1 cellular context compared by ENCODE assay signal in the genomic region with DNA sequence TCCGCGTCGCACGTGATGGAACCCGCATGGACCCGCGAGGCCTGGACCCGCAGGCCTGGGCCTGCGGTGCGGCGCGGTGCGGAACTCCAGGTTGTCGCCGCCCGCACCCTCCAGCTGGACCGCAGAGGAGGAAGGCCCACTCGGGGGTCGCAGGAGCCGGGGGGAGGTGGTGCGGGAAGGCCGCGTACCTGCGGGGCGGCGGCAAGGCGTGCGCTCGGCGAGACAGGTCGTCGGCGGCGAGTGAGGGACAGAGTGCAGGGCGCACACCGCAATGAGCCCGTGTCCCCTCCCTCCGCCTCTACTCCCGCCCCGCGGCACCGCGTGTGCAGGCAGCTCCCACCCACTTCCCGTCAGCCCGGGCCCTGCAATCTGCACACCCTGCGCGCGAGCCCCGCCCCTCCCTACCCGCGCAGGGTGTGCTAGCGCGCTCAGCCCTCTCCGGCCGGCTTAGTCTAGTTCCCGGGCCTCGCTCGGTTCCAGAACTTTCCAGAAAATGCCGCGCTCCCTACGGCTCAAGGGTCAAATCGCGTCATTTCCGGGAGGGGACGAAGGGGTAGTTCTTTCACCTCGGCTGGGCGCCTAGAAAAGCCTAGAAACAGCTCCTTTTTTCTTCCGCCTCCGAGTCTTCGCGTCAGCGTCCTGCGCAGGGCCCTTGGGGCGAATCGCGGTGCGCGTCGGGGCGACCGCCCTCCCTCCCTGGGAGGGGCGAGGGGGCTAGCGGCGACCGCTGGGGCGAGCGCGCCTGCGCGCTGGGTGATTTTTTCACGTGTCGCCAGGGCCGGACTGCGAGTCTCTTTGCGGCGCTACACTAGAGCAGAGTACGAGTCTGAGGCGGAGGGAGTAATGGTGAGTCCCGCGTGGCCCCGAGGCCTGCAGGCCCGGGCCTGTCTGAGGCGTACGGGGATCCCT.
TF ChIP-seq lines count a peak whose summit lies in the region.

A gene (minus strand): TSS at position 247 of the 909 bp plus-strand sequence. CDS start 992 bp downstream, outside the sequence.
A gene (plus strand): TSS at position 786 of the 909 bp plus-strand sequence. CDS start 58 bp downstream, at position 844.

TF ChIP-seq in HepG2, 621 proteins besides CTCF, POLR2A, EP300 and RAD21 (continued from another document and continues in another):
- TF ChIP-seq, protein P1, sequence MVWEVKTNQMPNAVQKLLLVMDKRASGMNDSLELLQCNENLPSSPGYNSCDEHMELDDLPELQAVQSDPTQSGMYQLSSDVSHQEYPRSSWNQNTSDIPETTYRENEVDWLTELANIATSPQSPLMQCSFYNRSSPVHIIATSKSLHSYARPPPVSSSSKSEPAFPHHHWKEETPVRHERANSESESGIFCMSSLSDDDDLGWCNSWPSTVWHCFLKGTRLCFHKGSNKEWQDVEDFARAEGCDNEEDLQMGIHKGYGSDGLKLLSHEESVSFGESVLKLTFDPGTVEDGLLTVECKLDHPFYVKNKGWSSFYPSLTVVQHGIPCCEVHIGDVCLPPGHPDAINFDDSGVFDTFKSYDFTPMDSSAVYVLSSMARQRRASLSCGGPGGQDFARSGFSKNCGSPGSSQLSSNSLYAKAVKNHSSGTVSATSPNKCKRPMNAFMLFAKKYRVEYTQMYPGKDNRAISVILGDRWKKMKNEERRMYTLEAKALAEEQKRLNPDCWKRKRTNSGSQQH (CRISPR knock-in tag; IDR thresholded peaks at IDR 0.05; ENCODE audit: low read depth) = 0 out of 2 replicates have a peak, but pooled peaks have one; percentile 90
- TF ChIP-seq U2AF2 (IDR thresholded peaks at IDR 0.05; ENCODE audit: low read depth, low read length) (no peak), ZZZ3 (CRISPR knock-in tag; IDR thresholded peaks at IDR 0.05; ENCODE audit: borderline replicate concordance) (peak; percentile 96), ZMYM2 (CRISPR knock-in tag; IDR thresholded peaks at IDR 0.05) (peak; percentile 25; the same call in 1 of the 2 replicates), ZNF251 (CRISPR knock-in tag; IDR thresholded peaks at IDR 0.05) (no peak; the same call in 1 of the 2 replicates), FOXK1 (CRISPR knock-in tag; IDR thresholded peaks at IDR 0.05; ENCODE audit: borderline replicate concordance, low read depth) (peak; percentile 67), ZEB1 (IDR thresholded peaks at IDR 0.05; ENCODE audit: insufficient replicate concordance, low read depth) (peak; percentile 73), NR1H2 (CRISPR knock-in tag; IDR thresholded peaks at IDR 0.05; ENCODE audit: borderline replicate concordance, low read depth) (peak; percentile 93; the same call in 1 of the 2 replicates), ISX (CRISPR knock-in tag; conservative IDR thresholded peaks at IDR 0.05) (no peak), NR2F2 (IDR thresholded peaks at IDR 0.05; ENCODE audit: borderline replicate concordance, low read depth) (peak; percentile 86; the same call in 1 of the 2 replicates), RBM22 (optimal IDR thresholded peaks at IDR 0.05; ENCODE audit: low read length) (no peak), SRY (CRISPR knock-in tag; IDR thresholded peaks at IDR 0.05) (peak; percentile 97), SNAPC2 (CRISPR knock-in tag; IDR thresholded peaks at IDR 0.05) (peak; percentile 61), ATRX (CRISPR knock-in tag; IDR thresholded peaks at IDR 0.05; ENCODE audit: borderline replicate concordance) (peak; percentile 13; the same call in 1 of the 2 replicates), RFX3 (CRISPR knock-in tag; IDR thresholded peaks at IDR 0.05) (no peak; the same call in 1 of the 2 replicates), STAG1 (CRISPR knock-in tag; IDR thresholded peaks at IDR 0.05) (no peak; the same call in 1 of the 2 replicates), ZNF766 (CRISPR knock-in tag; IDR thresholded peaks at IDR 0.05; ENCODE audit: borderline replicate concordance) (peak; percentile 97; the same call in 1 of the 2 replicates), GATAD1 (CRISPR knock-in tag; IDR thresholded peaks at IDR 0.05) (peak; percentile 82), ATF7 (IDR thresholded peaks at IDR 0.05) (peak; percentile 87), ATF7 (CRISPR knock-in tag; IDR thresholded peaks at IDR 0.05) (peak; percentile 96), PCBP1 (IDR thresholded peaks at IDR 0.05; ENCODE audit: borderline replicate concordance, low read depth, low read length) (peak; percentile 98), ZIK1 (CRISPR knock-in tag; IDR thresholded peaks at IDR 0.05; ENCODE audit: borderline replicate concordance, low read depth) (peak; percentile 98), NCOR1 (IDR thresholded peaks at IDR 0.05; ENCODE audit: borderline replicate concordance, low read length) (peak; percentile 80; the same call in 1 of the 2 replicates), ZNF264 (CRISPR knock-in tag; IDR thresholded peaks at IDR 0.05) (peak; percentile 38), HNRNPUL1 (IDR thresholded peaks at IDR 0.05; ENCODE audit: low read depth, low read length) (peak; percentile 88), ZMYM3 (CRISPR knock-in tag; IDR thresholded peaks at IDR 0.05) (0 out of 2 replicates have a peak, but pooled peaks have one; percentile 22), TBL1XR1 (IDR thresholded peaks at IDR 0.05; ENCODE audit: borderline replicate concordance, low read length, partially characterized antibody) (no peak), ZNF564 (CRISPR knock-in tag; IDR thresholded peaks at IDR 0.05) (peak; percentile 92), SP140L (CRISPR knock-in tag; IDR thresholded peaks at IDR 0.05; ENCODE audit: borderline replicate concordance) (peak; percentile 58; the same call in 1 of the 2 replicates), NFIC (IDR thresholded peaks at IDR 0.05; ENCODE audit: low read length) (peak; percentile 86; the same call in 1 of the 2 replicates)
- TF ChIP-seq, protein P2, sequence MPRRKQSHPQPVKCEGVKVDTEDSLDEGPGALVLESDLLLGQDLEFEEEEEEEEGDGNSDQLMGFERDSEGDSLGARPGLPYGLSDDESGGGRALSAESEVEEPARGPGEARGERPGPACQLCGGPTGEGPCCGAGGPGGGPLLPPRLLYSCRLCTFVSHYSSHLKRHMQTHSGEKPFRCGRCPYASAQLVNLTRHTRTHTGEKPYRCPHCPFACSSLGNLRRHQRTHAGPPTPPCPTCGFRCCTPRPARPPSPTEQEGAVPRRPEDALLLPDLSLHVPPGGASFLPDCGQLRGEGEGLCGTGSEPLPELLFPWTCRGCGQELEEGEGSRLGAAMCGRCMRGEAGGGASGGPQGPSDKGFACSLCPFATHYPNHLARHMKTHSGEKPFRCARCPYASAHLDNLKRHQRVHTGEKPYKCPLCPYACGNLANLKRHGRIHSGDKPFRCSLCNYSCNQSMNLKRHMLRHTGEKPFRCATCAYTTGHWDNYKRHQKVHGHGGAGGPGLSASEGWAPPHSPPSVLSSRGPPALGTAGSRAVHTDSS (CRISPR knock-in tag; conservative IDR thresholded peaks at IDR 0.05) = peak; percentile 80; the same call in 1 of the 2 replicates
- TF ChIP-seq, protein P3, sequence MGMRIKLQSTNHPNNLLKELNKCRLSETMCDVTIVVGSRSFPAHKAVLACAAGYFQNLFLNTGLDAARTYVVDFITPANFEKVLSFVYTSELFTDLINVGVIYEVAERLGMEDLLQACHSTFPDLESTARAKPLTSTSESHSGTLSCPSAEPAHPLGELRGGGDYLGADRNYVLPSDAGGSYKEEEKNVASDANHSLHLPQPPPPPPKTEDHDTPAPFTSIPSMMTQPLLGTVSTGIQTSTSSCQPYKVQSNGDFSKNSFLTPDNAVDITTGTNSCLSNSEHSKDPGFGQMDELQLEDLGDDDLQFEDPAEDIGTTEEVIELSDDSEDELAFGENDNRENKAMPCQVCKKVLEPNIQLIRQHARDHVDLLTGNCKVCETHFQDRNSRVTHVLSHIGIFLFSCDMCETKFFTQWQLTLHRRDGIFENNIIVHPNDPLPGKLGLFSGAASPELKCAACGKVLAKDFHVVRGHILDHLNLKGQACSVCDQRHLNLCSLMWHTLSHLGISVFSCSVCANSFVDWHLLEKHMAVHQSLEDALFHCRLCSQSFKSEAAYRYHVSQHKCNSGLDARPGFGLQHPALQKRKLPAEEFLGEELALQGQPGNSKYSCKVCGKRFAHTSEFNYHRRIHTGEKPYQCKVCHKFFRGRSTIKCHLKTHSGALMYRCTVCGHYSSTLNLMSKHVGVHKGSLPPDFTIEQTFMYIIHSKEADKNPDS (CRISPR knock-in tag; IDR thresholded peaks at IDR 0.05) = 0 out of 2 replicates have a peak, but pooled peaks have one; percentile 16
- TF ChIP-seq, protein P4, sequence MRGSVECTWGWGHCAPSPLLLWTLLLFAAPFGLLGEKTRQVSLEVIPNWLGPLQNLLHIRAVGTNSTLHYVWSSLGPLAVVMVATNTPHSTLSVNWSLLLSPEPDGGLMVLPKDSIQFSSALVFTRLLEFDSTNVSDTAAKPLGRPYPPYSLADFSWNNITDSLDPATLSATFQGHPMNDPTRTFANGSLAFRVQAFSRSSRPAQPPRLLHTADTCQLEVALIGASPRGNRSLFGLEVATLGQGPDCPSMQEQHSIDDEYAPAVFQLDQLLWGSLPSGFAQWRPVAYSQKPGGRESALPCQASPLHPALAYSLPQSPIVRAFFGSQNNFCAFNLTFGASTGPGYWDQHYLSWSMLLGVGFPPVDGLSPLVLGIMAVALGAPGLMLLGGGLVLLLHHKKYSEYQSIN (CRISPR knock-in tag; IDR thresholded peaks at IDR 0.05; ENCODE audit: borderline replicate concordance) = peak; percentile 96; the same call in 1 of the 2 replicates
- TF ChIP-seq, protein P5, sequence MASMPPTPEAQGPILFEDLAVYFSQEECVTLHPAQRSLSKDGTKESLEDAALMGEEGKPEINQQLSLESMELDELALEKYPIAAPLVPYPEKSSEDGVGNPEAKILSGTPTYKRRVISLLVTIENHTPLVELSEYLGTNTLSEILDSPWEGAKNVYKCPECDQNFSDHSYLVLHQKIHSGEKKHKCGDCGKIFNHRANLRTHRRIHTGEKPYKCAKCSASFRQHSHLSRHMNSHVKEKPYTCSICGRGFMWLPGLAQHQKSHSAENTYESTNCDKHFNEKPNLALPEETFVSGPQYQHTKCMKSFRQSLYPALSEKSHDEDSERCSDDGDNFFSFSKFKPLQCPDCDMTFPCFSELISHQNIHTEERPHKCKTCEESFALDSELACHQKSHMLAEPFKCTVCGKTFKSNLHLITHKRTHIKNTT (CRISPR knock-in tag; IDR thresholded peaks at IDR 0.05) = no peak
- TF ChIP-seq, protein P6, sequence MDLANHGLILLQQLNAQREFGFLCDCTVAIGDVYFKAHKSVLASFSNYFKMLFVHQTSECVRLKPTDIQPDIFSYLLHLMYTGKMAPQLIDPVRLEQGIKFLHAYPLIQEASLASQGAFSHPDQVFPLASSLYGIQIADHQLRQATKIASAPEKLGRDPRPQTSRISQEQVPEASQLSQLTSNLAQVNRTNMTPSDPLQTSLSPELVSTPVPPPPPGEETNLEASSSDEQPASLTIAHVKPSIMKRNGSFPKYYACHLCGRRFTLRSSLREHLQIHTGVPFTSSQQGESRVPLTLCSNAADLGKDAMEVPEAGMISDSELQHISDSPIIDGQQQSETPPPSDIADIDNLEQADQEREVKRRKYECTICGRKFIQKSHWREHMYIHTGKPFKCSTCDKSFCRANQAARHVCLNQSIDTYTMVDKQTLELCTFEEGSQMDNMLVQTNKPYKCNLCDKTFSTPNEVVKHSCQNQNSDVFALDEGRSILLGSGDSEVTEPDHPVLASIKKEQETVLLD (CRISPR knock-in tag; IDR thresholded peaks at IDR 0.05; ENCODE audit: low read depth) = peak; percentile 94
- TF ChIP-seq, protein P7, sequence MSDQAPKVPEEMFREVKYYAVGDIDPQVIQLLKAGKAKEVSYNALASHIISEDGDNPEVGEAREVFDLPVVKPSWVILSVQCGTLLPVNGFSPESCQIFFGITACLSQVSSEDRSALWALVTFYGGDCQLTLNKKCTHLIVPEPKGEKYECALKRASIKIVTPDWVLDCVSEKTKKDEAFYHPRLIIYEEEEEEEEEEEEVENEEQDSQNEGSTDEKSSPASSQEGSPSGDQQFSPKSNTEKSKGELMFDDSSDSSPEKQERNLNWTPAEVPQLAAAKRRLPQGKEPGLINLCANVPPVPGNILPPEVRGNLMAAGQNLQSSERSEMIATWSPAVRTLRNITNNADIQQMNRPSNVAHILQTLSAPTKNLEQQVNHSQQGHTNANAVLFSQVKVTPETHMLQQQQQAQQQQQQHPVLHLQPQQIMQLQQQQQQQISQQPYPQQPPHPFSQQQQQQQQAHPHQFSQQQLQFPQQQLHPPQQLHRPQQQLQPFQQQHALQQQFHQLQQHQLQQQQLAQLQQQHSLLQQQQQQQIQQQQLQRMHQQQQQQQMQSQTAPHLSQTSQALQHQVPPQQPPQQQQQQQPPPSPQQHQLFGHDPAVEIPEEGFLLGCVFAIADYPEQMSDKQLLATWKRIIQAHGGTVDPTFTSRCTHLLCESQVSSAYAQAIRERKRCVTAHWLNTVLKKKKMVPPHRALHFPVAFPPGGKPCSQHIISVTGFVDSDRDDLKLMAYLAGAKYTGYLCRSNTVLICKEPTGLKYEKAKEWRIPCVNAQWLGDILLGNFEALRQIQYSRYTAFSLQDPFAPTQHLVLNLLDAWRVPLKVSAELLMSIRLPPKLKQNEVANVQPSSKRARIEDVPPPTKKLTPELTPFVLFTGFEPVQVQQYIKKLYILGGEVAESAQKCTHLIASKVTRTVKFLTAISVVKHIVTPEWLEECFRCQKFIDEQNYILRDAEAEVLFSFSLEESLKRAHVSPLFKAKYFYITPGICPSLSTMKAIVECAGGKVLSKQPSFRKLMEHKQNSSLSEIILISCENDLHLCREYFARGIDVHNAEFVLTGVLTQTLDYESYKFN (CRISPR knock-in tag; conservative IDR thresholded peaks at IDR 0.05) = peak; percentile 93
- TF ChIP-seq, protein P8, sequence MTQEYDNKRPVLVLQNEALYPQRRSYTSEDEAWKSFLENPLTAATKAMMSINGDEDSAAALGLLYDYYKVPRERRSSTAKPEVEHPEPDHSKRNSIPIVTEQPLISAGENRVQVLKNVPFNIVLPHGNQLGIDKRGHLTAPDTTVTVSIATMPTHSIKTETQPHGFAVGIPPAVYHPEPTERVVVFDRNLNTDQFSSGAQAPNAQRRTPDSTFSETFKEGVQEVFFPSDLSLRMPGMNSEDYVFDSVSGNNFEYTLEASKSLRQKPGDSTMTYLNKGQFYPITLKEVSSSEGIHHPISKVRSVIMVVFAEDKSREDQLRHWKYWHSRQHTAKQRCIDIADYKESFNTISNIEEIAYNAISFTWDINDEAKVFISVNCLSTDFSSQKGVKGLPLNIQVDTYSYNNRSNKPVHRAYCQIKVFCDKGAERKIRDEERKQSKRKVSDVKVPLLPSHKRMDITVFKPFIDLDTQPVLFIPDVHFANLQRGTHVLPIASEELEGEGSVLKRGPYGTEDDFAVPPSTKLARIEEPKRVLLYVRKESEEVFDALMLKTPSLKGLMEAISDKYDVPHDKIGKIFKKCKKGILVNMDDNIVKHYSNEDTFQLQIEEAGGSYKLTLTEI (CRISPR knock-in tag; conservative IDR thresholded peaks at IDR 0.05) = no peak
- TF ChIP-seq, protein P9, sequence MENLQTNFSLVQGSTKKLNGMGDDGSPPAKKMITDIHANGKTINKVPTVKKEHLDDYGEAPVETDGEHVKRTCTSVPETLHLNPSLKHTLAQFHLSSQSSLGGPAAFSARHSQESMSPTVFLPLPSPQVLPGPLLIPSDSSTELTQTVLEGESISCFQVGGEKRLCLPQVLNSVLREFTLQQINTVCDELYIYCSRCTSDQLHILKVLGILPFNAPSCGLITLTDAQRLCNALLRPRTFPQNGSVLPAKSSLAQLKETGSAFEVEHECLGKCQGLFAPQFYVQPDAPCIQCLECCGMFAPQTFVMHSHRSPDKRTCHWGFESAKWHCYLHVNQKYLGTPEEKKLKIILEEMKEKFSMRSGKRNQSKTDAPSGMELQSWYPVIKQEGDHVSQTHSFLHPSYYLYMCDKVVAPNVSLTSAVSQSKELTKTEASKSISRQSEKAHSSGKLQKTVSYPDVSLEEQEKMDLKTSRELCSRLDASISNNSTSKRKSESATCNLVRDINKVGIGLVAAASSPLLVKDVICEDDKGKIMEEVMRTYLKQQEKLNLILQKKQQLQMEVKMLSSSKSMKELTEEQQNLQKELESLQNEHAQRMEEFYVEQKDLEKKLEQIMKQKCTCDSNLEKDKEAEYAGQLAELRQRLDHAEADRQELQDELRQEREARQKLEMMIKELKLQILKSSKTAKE (CRISPR knock-in tag; IDR thresholded peaks at IDR 0.05; ENCODE audit: borderline replicate concordance) = peak; percentile 65
